14 cellular contexts compared by ENCODE assay signal in genomic region chr3:156456771-156457224, GRCh38.
DNase-seq lines count a peak whose midpoint lies in the region; ATAC-seq and TF ChIP-seq lines count a peak whose summit lies in the region.
"Had no signal": no experiment of that assay in that cellular context is flagged by ENCODE, and none has a peak within 500 bp of the region (broad histone marks: within the 10 kb centered on the region; RNA-seq: fewer than 3 reads in every experiment).

No MANE protein-coding gene starts in this region.

- peaks cover 4% of the 10 kb centered on the region for H3K9me3 Mint-ChIP-seq in type B pancreatic cell
- H3K9me3 Mint-ChIP-seq: CD8-positive, alpha-beta memory T cell had no signal

- peak overlapping the region; percentile 97 for H3K27ac Mint-ChIP-seq in type B pancreatic cell
- H3K27ac Mint-ChIP-seq: CD8-positive, alpha-beta memory T cell had no signal

- no peaks in the 10 kb centered on the region for H3K27me3 Mint-ChIP-seq in type B pancreatic cell

- no peak overlapping the region for H3K27ac ChIP-seq in caudate nucleus (ENCODE audit: low read depth, low read length)
- H3K27ac ChIP-seq: heart right ventricle, testis had no signal

- TF ChIP-seq CTCF in type B pancreatic cell (conservative IDR thresholded peaks at IDR 0.05) (no peak), foreskin fibroblast (IDR thresholded peaks at IDR 0.05; ENCODE audit: low read depth, low read length) (no peak)

- DNase-seq in M059J (ENCODE audit: low read depth), result peak; percentile 44
- DNase-seq in caudate nucleus (lab: John Stamatoyannopoulos, UW), result peak in 49 of 61 donors; percentile 3 to 90 (median 57)
- peak; percentile 18 for DNase-seq in kidney tubule cell (ENCODE audit: low spot score)
- DNase-seq in type B pancreatic cell (ENCODE audit: extremely low spot score, unreplicated experiment), result no peak
- DNase-seq in foreskin fibroblast, result no peak
- no peak for DNase-seq in Right ventricle myocardium superior
- DNase-seq: CD8-positive, alpha-beta memory T cell; effector CD4-positive, alpha-beta T cell; heart right ventricle; NCI-H1417 treated with DMSO at 0.1 percent for 48 hours; NCI-H69; testis had no signal

- intact Hi-C loops in Right ventricle myocardium superior (cut with DNase I), result no loop called here

- ATAC-seq in GM18502 (IDR thresholded peaks at IDR 0.05; ENCODE audit: poor library complexity, unreplicated experiment), result no peak
- ATAC-seq in Right ventricle myocardium superior (ENCODE audit: poor library complexity), result no peak
- ATAC-seq: heart right ventricle, Right ventricle myocardium inferior had no signal

- peaks cover under 1% of the 10 kb centered on the region for H3K36me3 Mint-ChIP-seq in type B pancreatic cell
- H3K36me3 Mint-ChIP-seq: CD8-positive, alpha-beta memory T cell had no signal

- H3K4me1 Mint-ChIP-seq in type B pancreatic cell (ENCODE audit: unreplicated experiment), result peaks cover 28% of the 10 kb centered on the region
- H3K4me1 Mint-ChIP-seq: CD8-positive, alpha-beta memory T cell had no signal

- no peak overlapping the region for H3K4me3 ChIP-seq in foreskin fibroblast (ENCODE audit: low read depth in 1 of 2, low read length in 2 of 2)
- H3K4me3 ChIP-seq: heart right ventricle, testis had no signal

- peak overlapping the region; percentile 86 for H3K4me3 Mint-ChIP-seq in type B pancreatic cell
- H3K4me3 Mint-ChIP-seq: CD8-positive, alpha-beta memory T cell had no signal

Comparison
In these comparisons a context has a peak if more than half of its experiments do, and no peak if none do; other contexts are left out.
1. DNase-seq: peak in M059J (single experiment), caudate nucleus (49 of 61) and kidney tubule cell (single experiment); none in type B pancreatic cell (single experiment), foreskin fibroblast (0 of 2) and Right ventricle myocardium superior (single experiment).